In genomic region chr2:73088211-73088610, GRCh38 we compare ENCODE assay signal across 20 cellular contexts.
"Had no signal": no experiment of that assay in that cellular context is flagged by ENCODE, and none has a peak within 500 bp of the region (broad histone marks: within the 10 kb centered on the region; RNA-seq: fewer than 3 reads in every experiment).

No MANE protein-coding gene starts in this region.

- H3K27ac ChIP-seq: colonic mucosa, suprapubic skin had no signal

- H3K9me3 ChIP-seq: colonic mucosa, heart right ventricle, suprapubic skin, transverse colon, uterus had no signal

- H3K27me3 ChIP-seq: colonic mucosa, heart right ventricle, suprapubic skin, transverse colon, uterus had no signal

- H3K4me1 ChIP-seq: colonic mucosa, uterus had no signal

- H3K27me3 Mint-ChIP-seq: activated T-cell treated with anti-CD3 and anti-CD28 coated beads, Interleukin-2, amount 50 U/mL, for 24 hours; activated T-helper 17 cell treated with anti-CD3 and anti-CD28 coated beads, Interleukin-2, amount 50 U/mL, for 72 hours; natural killer cell treated with Interleukin-12 subunit alpha and Interleukin-12 subunit beta and Interleukin-15 and Interleukin-18, amount 100 ng/mL, for 72 hours; stimulated activated naive CD8-positive, alpha-beta T cell treated with anti-CD3 and anti-CD28 coated beads, Interleukin-15, amount 100 ng/mL, for 72 hours had no signal

- H3K4me3 ChIP-seq: colonic mucosa, lung, suprapubic skin, transverse colon, uterus had no signal

- H3K9me3 Mint-ChIP-seq: activated naive CD4-positive, alpha-beta T cell treated with anti-CD3 and anti-CD28 coated beads, Interleukin-2, amount 50 U/mL, for 72 hours; activated T-cell treated with anti-CD3 and anti-CD28 coated beads, Interleukin-2, amount 50 U/mL, for 24 hours; activated T-helper 17 cell treated with anti-CD3 and anti-CD28 coated beads, Interleukin-2, amount 50 U/mL, for 72 hours; natural killer cell treated with Interleukin-12 subunit alpha and Interleukin-12 subunit beta and Interleukin-15 and Interleukin-18, amount 100 ng/mL, for 72 hours; stimulated activated effector memory CD8-positive, alpha-beta T cell treated with anti-CD3 and anti-CD28 coated beads, Interleukin-12 subunit alpha, Interleukin-12 subunit beta, amount 100 ng/mL, for 72 hours; stimulated activated naive CD8-positive, alpha-beta T cell treated with anti-CD3 and anti-CD28 coated beads, Interleukin-15, amount 100 ng/mL, for 72 hours had no signal

- ATAC-seq: activated naive CD4-positive, alpha-beta T cell treated with anti-CD3 and anti-CD28 coated beads, Interleukin-2, amount 50 U/mL, for 72 hours; activated T-helper 17 cell treated with anti-CD3 and anti-CD28 coated beads, Interleukin-2, amount 50 U/mL, for 72 hours; heart right ventricle; left lobe of liver; natural killer cell treated with Interleukin-12 subunit alpha and Interleukin-12 subunit beta and Interleukin-15 and Interleukin-18, amount 100 ng/mL, for 72 hours; sciatic nerve; stimulated activated effector memory CD8-positive, alpha-beta T cell treated with anti-CD3 and anti-CD28 coated beads, Interleukin-12 subunit alpha, Interleukin-12 subunit beta, amount 100 ng/mL, for 72 hours; stimulated activated naive CD8-positive, alpha-beta T cell treated with anti-CD3 and anti-CD28 coated beads, Interleukin-15, amount 100 ng/mL, for 72 hours had no signal

- H3K36me3 Mint-ChIP-seq: activated naive CD4-positive, alpha-beta T cell treated with anti-CD3 and anti-CD28 coated beads, Interleukin-2, amount 50 U/mL, for 72 hours; natural killer cell treated with Interleukin-12 subunit alpha and Interleukin-12 subunit beta and Interleukin-15 and Interleukin-18, amount 100 ng/mL, for 72 hours had no signal

- DNase-seq: activated CD8-positive, alpha-beta memory T cell treated with anti-CD3 and anti-CD28 coated beads for 24 hours; activated CD8-positive, alpha-beta memory T cell treated with anti-CD3 and anti-CD28 coated beads, Interleukin-2, amount 50 U/mL, for 4 hours; activated T-cell treated with anti-CD3 and anti-CD28 coated beads, Interleukin-2, amount 50 U/mL, for 24 hours; colonic mucosa; foreskin fibroblast; heart right ventricle; nucleus accumbens; posterior cingulate gyrus; stimulated activated naive CD8-positive, alpha-beta T cell treated with anti-CD3 and anti-CD28 coated beads, Interleukin-15, amount 100 ng/mL, for 72 hours; T-helper 9 cell; transverse colon; uterus had no signal

- H3K27ac Mint-ChIP-seq: activated naive CD4-positive, alpha-beta T cell treated with anti-CD3 and anti-CD28 coated beads, Interleukin-2, amount 50 U/mL, for 72 hours; activated T-cell treated with anti-CD3 and anti-CD28 coated beads, Interleukin-2, amount 50 U/mL, for 24 hours; activated T-helper 17 cell treated with anti-CD3 and anti-CD28 coated beads, Interleukin-2, amount 50 U/mL, for 72 hours; natural killer cell treated with Interleukin-12 subunit alpha and Interleukin-12 subunit beta and Interleukin-15 and Interleukin-18, amount 100 ng/mL, for 72 hours; stimulated activated effector memory CD8-positive, alpha-beta T cell treated with anti-CD3 and anti-CD28 coated beads, Interleukin-12 subunit alpha, Interleukin-12 subunit beta, amount 100 ng/mL, for 72 hours had no signal

- H3K36me3 ChIP-seq: colonic mucosa, uterus had no signal

- H3K4me3 Mint-ChIP-seq: activated T-cell treated with anti-CD3 and anti-CD28 coated beads, Interleukin-2, amount 50 U/mL, for 24 hours; activated T-helper 17 cell treated with anti-CD3 and anti-CD28 coated beads, Interleukin-2, amount 50 U/mL, for 72 hours; natural killer cell treated with Interleukin-12 subunit alpha and Interleukin-12 subunit beta and Interleukin-15 and Interleukin-18, amount 100 ng/mL, for 72 hours; stimulated activated effector memory CD8-positive, alpha-beta T cell treated with anti-CD3 and anti-CD28 coated beads, Interleukin-12 subunit alpha, Interleukin-12 subunit beta, amount 100 ng/mL, for 72 hours; stimulated activated naive CD8-positive, alpha-beta T cell treated with anti-CD3 and anti-CD28 coated beads, Interleukin-15, amount 100 ng/mL, for 72 hours had no signal
